ENCODE assay signal across 1 cellular context in genomic region chr2:227774011-227774624, GRCh38.
TF ChIP-seq lines count a peak whose summit lies in the region.

No MANE protein-coding gene starts in this region.

TF ChIP-seq in HepG2, 621 proteins besides CTCF, POLR2A, EP300 and RAD21 (continued from another document):
- no peak for TF ChIP-seq GABPA (IDR thresholded peaks at IDR 0.05; ENCODE audit: low read depth, low read length)
- 0 out of 2 replicates have a peak, but pooled peaks have one; percentile 9 for TF ChIP-seq GABPA (CRISPR knock-in tag; IDR thresholded peaks at IDR 0.05; ENCODE audit: low read depth)
- TF ChIP-seq ZFP90 (CRISPR knock-in tag; IDR thresholded peaks at IDR 0.05; ENCODE audit: borderline replicate concordance), result 0 out of 2 replicates have a peak, but pooled peaks have one; percentile 22
- TF ChIP-seq FUBP1 (CRISPR knock-in tag; IDR thresholded peaks at IDR 0.05; ENCODE audit: borderline replicate concordance), result no peak
- peak; percentile 66; the same call in 1 of the 2 replicates for TF ChIP-seq MTF2 (CRISPR knock-in tag; IDR thresholded peaks at IDR 0.05; ENCODE audit: borderline replicate concordance)
- peak; percentile 72; the same call in 1 of the 2 replicates for TF ChIP-seq SMC3 (IDR thresholded peaks at IDR 0.05; ENCODE audit: low read length)
- no peak for TF ChIP-seq TBP (CRISPR knock-in tag; IDR thresholded peaks at IDR 0.05)
- no peak for TF ChIP-seq SOX13 (IDR thresholded peaks at IDR 0.05)
- peak in 1 of 2 experiments; percentile 44; a peak in 1 of 4 replicates for TF ChIP-seq SOX13 (CRISPR knock-in tag; conservative IDR thresholded peaks at IDR 0.05 in 1 of 2, IDR thresholded peaks at IDR 0.05 in 1 of 2)
- no peak for TF ChIP-seq SOX6 (IDR thresholded peaks at IDR 0.05)
- TF ChIP-seq SOX6 (CRISPR knock-in tag; IDR thresholded peaks at IDR 0.05), result peak; percentile 58
- no peak for TF ChIP-seq MAFF (IDR thresholded peaks at IDR 0.05; ENCODE audit: low read depth, low read length)
- TF ChIP-seq ZNF101 (CRISPR knock-in tag; IDR thresholded peaks at IDR 0.05; ENCODE audit: borderline replicate concordance, low read depth), result no peak
- no peak for TF ChIP-seq E2F2 (CRISPR knock-in tag; IDR thresholded peaks at IDR 0.05; ENCODE audit: borderline replicate concordance)
- no peak for TF ChIP-seq DNMT1 (CRISPR knock-in tag; IDR thresholded peaks at IDR 0.05)
- peak; percentile 30; the same call in 1 of the 2 replicates for TF ChIP-seq HNF1A (IDR thresholded peaks at IDR 0.05; ENCODE audit: low read depth)
- TF ChIP-seq HNF1A (CRISPR knock-in tag; IDR thresholded peaks at IDR 0.05; ENCODE audit: borderline replicate concordance), result no peak
- TF ChIP-seq SAP130 (CRISPR knock-in tag; IDR thresholded peaks at IDR 0.05; ENCODE audit: low read depth), result 0 out of 2 replicates have a peak, but pooled peaks have one; percentile 32
- 0 out of 2 replicates have a peak, but pooled peaks have one; percentile 22 for TF ChIP-seq NCOR1 (IDR thresholded peaks at IDR 0.05; ENCODE audit: borderline replicate concordance, low read length)
- peak; percentile 9; the same call in 1 of the 2 replicates for TF ChIP-seq RARA (CRISPR knock-in tag; IDR thresholded peaks at IDR 0.05)
- TF ChIP-seq ZNF574 (CRISPR knock-in tag; IDR thresholded peaks at IDR 0.05), result peak; percentile 31; the same call in 1 of the 2 replicates
- TF ChIP-seq KMT2B (CRISPR knock-in tag; IDR thresholded peaks at IDR 0.05), result peak; percentile 38; the same call in 1 of the 2 replicates
- no peak for TF ChIP-seq NRL (CRISPR knock-in tag; IDR thresholded peaks at IDR 0.05; ENCODE audit: borderline replicate concordance)
- peak; percentile 93 for TF ChIP-seq MIXL1 (CRISPR knock-in tag; IDR thresholded peaks at IDR 0.05)
- TF ChIP-seq BCL6 (CRISPR knock-in tag; IDR thresholded peaks at IDR 0.05), result 0 out of 2 replicates have a peak, but pooled peaks have one; percentile 20
- TF ChIP-seq ZNF556 (CRISPR knock-in tag; IDR thresholded peaks at IDR 0.05; ENCODE audit: borderline replicate concordance), result no peak
- 0 out of 2 replicates have a peak, but pooled peaks have one; percentile 23 for TF ChIP-seq ZNF644 (CRISPR knock-in tag; IDR thresholded peaks at IDR 0.05; ENCODE audit: low read depth)
- no peak for TF ChIP-seq POLR2AphosphoS2 (IDR thresholded peaks at IDR 0.05; ENCODE audit: low read depth, low read length)
- TF ChIP-seq ZNF329 (CRISPR knock-in tag; IDR thresholded peaks at IDR 0.05; ENCODE audit: low read depth), result no peak
- peak; percentile 29; the same call in 1 of the 2 replicates for TF ChIP-seq REPIN1 (CRISPR knock-in tag; IDR thresholded peaks at IDR 0.05; ENCODE audit: borderline replicate concordance, low read depth)
- TF ChIP-seq CBFB (CRISPR knock-in tag; IDR thresholded peaks at IDR 0.05), result 0 out of 2 replicates have a peak, but pooled peaks have one; percentile 27
- 0 out of 2 replicates have a peak, but pooled peaks have one; percentile 36 for TF ChIP-seq PHF21A (CRISPR knock-in tag; IDR thresholded peaks at IDR 0.05)
- TF ChIP-seq PPARG (CRISPR knock-in tag; conservative IDR thresholded peaks at IDR 0.05), result peak; percentile 44; the same call in 1 of the 2 replicates
- no peak for TF ChIP-seq PHB2 (IDR thresholded peaks at IDR 0.05; ENCODE audit: partially characterized antibody)
- TF ChIP-seq PREB (CRISPR knock-in tag; IDR thresholded peaks at IDR 0.05), result no peak
- peak; percentile 51; the same call in 1 of the 2 replicates for TF ChIP-seq FOXJ3 (CRISPR knock-in tag; IDR thresholded peaks at IDR 0.05; ENCODE audit: borderline replicate concordance)
